8 cellular contexts compared by ENCODE assay signal in the genomic region with DNA sequence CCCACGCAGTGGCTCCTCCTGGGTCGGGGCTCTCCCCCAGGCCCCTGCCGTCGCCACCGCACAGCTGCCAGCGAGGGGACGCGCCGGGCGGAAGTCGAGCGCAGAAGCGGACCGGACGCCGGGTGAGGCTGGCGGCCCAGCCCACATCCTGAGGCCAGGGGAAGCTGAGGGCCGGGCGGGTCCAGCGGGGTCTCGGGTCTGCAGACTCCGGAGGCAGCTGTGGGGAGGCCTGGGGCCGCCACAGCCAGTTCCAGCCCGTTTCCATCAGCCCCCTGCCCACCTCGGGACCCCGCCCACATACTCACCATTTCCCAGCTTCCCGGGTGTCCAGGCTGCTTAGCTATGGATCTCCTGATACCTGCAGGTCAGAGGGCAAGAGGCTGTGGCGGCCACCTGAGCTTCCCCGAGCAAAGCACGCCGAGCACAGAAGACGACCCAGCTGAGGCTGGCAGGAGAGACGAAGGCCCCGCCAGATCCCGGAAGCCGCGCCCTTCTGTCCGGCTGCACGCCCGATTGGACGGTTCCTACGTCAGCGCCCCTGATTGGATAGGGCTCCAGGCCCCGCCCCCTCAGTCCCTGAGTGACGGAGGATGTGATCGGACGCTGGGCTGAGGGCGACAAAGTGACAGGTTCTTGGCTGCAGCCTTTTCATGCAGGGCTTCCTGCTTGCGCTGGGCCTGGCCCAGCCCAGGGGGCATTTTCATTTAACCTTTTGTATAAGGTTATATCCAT. TPM values are rescaled to one million over a fixed set of nuclear protein-coding genes. Genes with fewer than 3 reads are reported as not detected.
DNase-seq lines count a peak whose midpoint lies in the region; ATAC-seq and TF ChIP-seq lines count a peak whose summit lies in the region.

No MANE protein-coding gene starts in this region.

- H4K20me1 ChIP-seq in PC-3 (ENCODE audit: low read length) = peaks cover 25% of the 10 kb centered on the region

- peaks cover 51% of the 10 kb centered on the region for H3K79me2 ChIP-seq in PC-3 (ENCODE audit: low read length)

- peak overlapping the region; percentile 96 for H3K27ac Mint-ChIP-seq in activated T-cell treated with anti-CD3 and anti-CD28 coated beads, Interleukin-2, amount 50 U/mL, for 24 hours

- no peaks in the 10 kb centered on the region for H3K9me2 ChIP-seq in PC-3 (replicated peaks; ENCODE audit: low read length)

- H3K27me3 ChIP-seq in PC-3 (ENCODE audit: low read length) (no peaks in the 10 kb centered on the region), muscle layer of colon (ENCODE audit: control insufficient read depth in 1 of 2, insufficient read depth in 2 of 2, low read length in 2 of 2) (no peaks in the 10 kb centered on the region)

- POLR2A ChIA-PET in PC-3 (lab: Charles Lee; ENCODE audit: unreplicated experiment) = interaction anchor here (0.6 kb wide), 1 partner anchor 1615 kb away, joined by 14 read pairs; a partner anchor contains a TSS

- peaks cover 49% of the 10 kb centered on the region for H3K36me3 Mint-ChIP-seq in activated T-cell treated with anti-CD3 and anti-CD28 coated beads, Interleukin-2, amount 50 U/mL, for 24 hours (ENCODE audit: low read depth)

- H3K9me3 ChIP-seq in PC-3 (ENCODE audit: low read length) = no peaks in the 10 kb centered on the region
- no peaks in the 10 kb centered on the region for H3K9me3 ChIP-seq in muscle layer of colon (ENCODE audit: low read length)

- H3K4me2 ChIP-seq in PC-3 (ENCODE audit: low read length) = peak overlapping the region; percentile 88

- no peaks in the 10 kb centered on the region for H3F3A ChIP-seq in PC-3 (ENCODE audit: low read length, unreplicated experiment)

- CTCF ChIA-PET in PC-3 (lab: Charles Lee) = interaction anchor here (0.6 kb wide), 1 partner anchor 171 kb away, joined by 4 read pairs; no protein-coding TSS in a partner anchor

- H3K4me1 ChIP-seq in PC-3 (ENCODE audit: insufficient read depth, low read length) = peaks cover 19% of the 10 kb centered on the region
- peaks cover 16% of the 10 kb centered on the region for H3K4me1 ChIP-seq in muscle layer of colon (ENCODE audit: insufficient read depth, low read length)

- peak overlapping the region; percentile 81 for H2AFZ ChIP-seq in PC-3 (ENCODE audit: low read length)

- H3K27ac ChIP-seq in PC-3 (ENCODE audit: low read length) (peak overlapping the region; percentile 40), muscle layer of colon (ENCODE audit: low read depth, low read length) (peak overlapping the region; percentile 71)

- H3K9me3 Mint-ChIP-seq in activated T-cell treated with anti-CD3 and anti-CD28 coated beads, Interleukin-2, amount 50 U/mL, for 24 hours = peaks cover 9% of the 10 kb centered on the region

- H3K36me3 ChIP-seq in PC-3 (ENCODE audit: low read depth, low read length) (peaks cover 25% of the 10 kb centered on the region), muscle layer of colon (ENCODE audit: insufficient read depth, low read length) (no peaks in the 10 kb centered on the region)

- TF ChIP-seq CTCF in PC-3 (conservative IDR thresholded peaks at IDR 0.05; ENCODE audit: low read depth, low read length) = no peak

- BruUV-seq in PC-3 (replicated peaks; lab: Mats Ljungman, UMichigan) = TSS peak; percentile 44

- no peaks in the 10 kb centered on the region for H3K27me3 Mint-ChIP-seq in activated T-cell treated with anti-CD3 and anti-CD28 coated beads, Interleukin-2, amount 50 U/mL, for 24 hours

- H3K9ac ChIP-seq in PC-3 (ENCODE audit: low read length) = peak overlapping the region; percentile 84
- H3K9ac ChIP-seq in muscle layer of colon (ENCODE audit: low read length) = peak overlapping the region; percentile 85

- ATAC-seq in GM21717 (IDR thresholded peaks at IDR 0.05; ENCODE audit: unreplicated experiment) = peak; percentile 96
- ATAC-seq in PC-3 = peak; percentile 98
- peak; percentile 100 for ATAC-seq in esophagus mucosa

- DNase-seq in DMS53 (lab: John Stamatoyannopoulos, UW) = peak; percentile 99
- peak; percentile 88 for DNase-seq in Jurkat, Clone E6-1 (ENCODE audit: low read depth, low spot score)
- DNase-seq in PC-3 = peak; percentile 100
- peak; percentile 94 for DNase-seq in activated T-cell treated with anti-CD3 and anti-CD28 coated beads, Interleukin-2, amount 50 U/mL, for 24 hours
- peak; percentile 89 to 91 for DNase-seq in stimulated activated CD8-positive, alpha-beta memory T cell treated with anti-CD3 and anti-CD28 coated beads, Interleukin-7, amount 100 ng/mL, for 1 hour (ENCODE audit: low read depth in 2 of 2)

- peak overlapping the region; percentile 92 for H3K4me3 Mint-ChIP-seq in activated T-cell treated with anti-CD3 and anti-CD28 coated beads, Interleukin-2, amount 50 U/mL, for 24 hours

- H3K4me1 Mint-ChIP-seq in activated T-cell treated with anti-CD3 and anti-CD28 coated beads, Interleukin-2, amount 50 U/mL, for 24 hours (ENCODE audit: low read depth) = peaks cover 70% of the 10 kb centered on the region

- H3K4me3 ChIP-seq in Jurkat, Clone E6-1 (ENCODE audit: low read length) = peak overlapping the region; percentile 86
- H3K4me3 ChIP-seq in PC-3 (ENCODE audit: low read length) = peak overlapping the region; percentile 79
- H3K4me3 ChIP-seq in muscle layer of colon (ENCODE audit: low read depth in 1 of 2, low read length in 2 of 2) = peak overlapping the region; percentile 67 to 96

- intact Hi-C loops in PC-3 (cut with micrococcal nuclease) = loop anchor here (1.0 to 5.0 kb wide), 2 partner anchors 47 to 106 kb away; a partner anchor contains a TSS

RNA-seq across cellular contexts. Expression of a gene that starts 38.7 kb away (rescaled TPM):
- 11.9 TPM for polyA plus RNA-seq in Jurkat, Clone E6-1 (2012; ENCODE audit: insufficient read depth, insufficient read length)
- total RNA-seq in PC-3 (2014; rRNA removed) (19.9 and 22.2 TPM in 2 replicates), esophagus mucosa (7.5 TPM)

RNA-seq across cellular contexts. Expression of a gene that starts 45.3 kb away (rescaled TPM):
- polyA plus RNA-seq in Jurkat, Clone E6-1 (2012; ENCODE audit: insufficient read depth, insufficient read length) = not detected
- not detected in 2 replicates for total RNA-seq in PC-3 (2014; rRNA removed)
- not detected for total RNA-seq in esophagus mucosa

Comparison
In these comparisons a context has a peak if more than half of its experiments do, and no peak if none do; other contexts are left out.
1. Peak in every context shown above with its lines: DNase-seq, ATAC-seq, H3K4me3 ChIP-seq and H3K27ac ChIP-seq.